1 cellular context compared by ENCODE assay signal in genomic region chr5:98963019-98963418, GRCh38.
TF ChIP-seq lines count a peak whose summit lies in the region.

No MANE protein-coding gene starts in this region.

TF ChIP-seq in H1, 55 proteins besides CTCF, POLR2A, EP300 and RAD21 (continued from another document):
- TF ChIP-seq CHD7 (IDR thresholded peaks at IDR 0.05; ENCODE audit: insufficient replicate concordance, low read length) (peak; percentile 66), SP1 (IDR thresholded peaks at IDR 0.05; ENCODE audit: low read depth, low read length) (no peak), NANOG (IDR thresholded peaks at IDR 0.05; ENCODE audit: insufficient read depth, low read depth, low read length, poor library complexity, severe bottlenecking) (peak; percentile 82), POU5F1 (IDR thresholded peaks at IDR 0.05; ENCODE audit: low read depth, low read length) (peak; percentile 59)
